ENCODE assay signal across 8 cellular contexts in the genomic region with DNA sequence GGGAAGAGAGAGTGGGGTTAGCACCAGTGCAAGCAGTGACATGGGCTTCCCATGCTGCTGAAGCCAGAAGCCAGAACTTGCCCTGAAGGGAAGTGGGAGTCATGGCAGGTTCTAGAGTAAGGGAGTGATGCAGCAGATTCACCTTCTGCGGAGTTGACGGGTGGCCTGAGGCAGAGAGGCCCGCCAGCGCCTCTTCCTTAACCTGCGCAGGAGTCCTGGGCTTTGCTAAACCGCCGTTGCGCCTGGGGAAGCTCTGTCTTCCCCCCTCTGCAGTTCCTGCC.
A peak's percentile ranks its signal among the peaks of the same experiment; 100 is the strongest.
DNase-seq lines count a peak whose midpoint lies in the region; ATAC-seq and TF ChIP-seq lines count a peak whose summit lies in the region.

No MANE protein-coding gene starts in this region.

- peak overlapping the region; percentile 98 for H3K4me2 ChIP-seq in mesendoderm (ENCODE audit: low read length)

- no peak overlapping the region for H2AK5ac ChIP-seq in mesendoderm (ENCODE audit: low read length)

- no peak for DNase-seq in activated T-cell treated with anti-CD3 and anti-CD28 coated beads, Interleukin-2, amount 50 U/mL, for 4 hours
- DNase-seq in activated T-cell treated with anti-CD3 and anti-CD28 coated beads for 4 hours, result no peak
- DNase-seq in breast epithelium (ENCODE audit: low spot score in 2 of 2), result no peak
- no peak for DNase-seq in mesendoderm
- no peak for DNase-seq in transverse colon
- DNase-seq in stimulated activated CD8-positive, alpha-beta memory T cell treated with anti-CD3 and anti-CD28 coated beads, Interleukin-4, amount 100 ng/mL, for 48 hours, result no peak

- H3K4me1 ChIP-seq in breast epithelium, result no peaks in the 10 kb centered on the region
- peaks cover 2% of the 10 kb centered on the region for H3K4me1 ChIP-seq in mesendoderm (ENCODE audit: control insufficient read depth, low read depth, low read length)
- peaks cover 0 to 16% (median 10%) of the 10 kb centered on the region in 4 donors for H3K4me1 ChIP-seq in transverse colon

- intact Hi-C loops in breast epithelium (cut with DNase I; ENCODE audit: low total_unique reads) (loop anchor here (10.0 kb wide), 1 partner anchor 190 kb away; the partner anchor contains the start of gene ARF1), transverse colon (cut with DNase I; ENCODE audit: low total_unique reads) (no loop called here)

- no CpG with 5 or more reads among the region's 8 CpGs for WGBS in mesendoderm (ENCODE audit: extremely low coverage, insufficient coverage, low lambda C conversion rate)
- 61% methylated on average over 8 of the region's 8 CpGs; no CpG with 5 or more reads in 1 of the 2 donors for WGBS in transverse colon (ENCODE audit: low coverage in 1 of 2), 2 donors

- no peaks in the 10 kb centered on the region for H3K36me3 ChIP-seq in breast epithelium
- H3K36me3 ChIP-seq in mesendoderm (ENCODE audit: control insufficient read depth, insufficient read depth, low read length), result peaks cover 1% of the 10 kb centered on the region
- no peaks in the 10 kb centered on the region for H3K36me3 ChIP-seq in transverse colon

- H3K27ac ChIP-seq in breast epithelium (peak overlapping the region; percentile 51 to 87), mesendoderm (ENCODE audit: low read depth, low read length) (no peak overlapping the region), transverse colon (peak overlapping the region in 3 of 4 donors; percentile 56 to 80 (median 73))

- no peak for TF ChIP-seq CTCF in breast epithelium (IDR thresholded peaks at IDR 0.05)
- TF ChIP-seq CTCF in transverse colon (IDR thresholded peaks at IDR 0.05), result no peak

- no peak overlapping the region for H2BK15ac ChIP-seq in mesendoderm (replicated peaks; ENCODE audit: low read depth)

- no peak for TF ChIP-seq POLR2A in breast epithelium (IDR thresholded peaks at IDR 0.05)
- TF ChIP-seq POLR2A in transverse colon (IDR thresholded peaks at IDR 0.05), result no peak

- no peaks in the 10 kb centered on the region for H3K9me3 Mint-ChIP-seq in activated T-cell treated with anti-CD3 and anti-CD28 coated beads, Interleukin-2, amount 50 U/mL, for 4 hours

- no peak for TF ChIP-seq EP300 in transverse colon (IDR thresholded peaks at IDR 0.05; ENCODE audit: low read depth)

- no peaks in the 10 kb centered on the region for H3K27me3 Mint-ChIP-seq in activated T-cell treated with anti-CD3 and anti-CD28 coated beads, Interleukin-2, amount 50 U/mL, for 4 hours (ENCODE audit: low read depth)

- H2BK5ac ChIP-seq in mesendoderm (ENCODE audit: low read length), result no peak overlapping the region

- H3K79me2 ChIP-seq in mesendoderm (ENCODE audit: control insufficient read depth, insufficient read depth, low read length), result no peaks in the 10 kb centered on the region

- H2BK120ac ChIP-seq in mesendoderm (ENCODE audit: low read depth, low read length), result no peak overlapping the region

- H3K18ac ChIP-seq in mesendoderm (ENCODE audit: low read length), result no peak overlapping the region

- H3K4me3 ChIP-seq in breast epithelium, result peak overlapping the region; percentile 55 to 89 (median 62)
- no peak overlapping the region for H3K4me3 ChIP-seq in mesendoderm (ENCODE audit: low read length)
- H3K4me3 ChIP-seq in transverse colon, result peak overlapping the region; percentile 52 to 73 (median 56)

- H3K4me3 Mint-ChIP-seq in activated T-cell treated with anti-CD3 and anti-CD28 coated beads, Interleukin-2, amount 50 U/mL, for 4 hours, result peak overlapping the region; percentile 78

- in situ Hi-C loops in transverse colon (cut with MboI; ENCODE audit: low pct_ligation_motif_present in 1 of 4, low pct_unique_long_range_greater_than_20kb in 1 of 4, low sequenced_read_pairs in 3 of 4), result no loop called here

- peak overlapping the region; percentile 77 for H3K9ac ChIP-seq in mesendoderm (ENCODE audit: low read length)

- H3K56ac ChIP-seq in mesendoderm (ENCODE audit: low read length), result peak overlapping the region; percentile 71

- H3K4ac ChIP-seq in mesendoderm (ENCODE audit: low read depth, low read length), result no peak overlapping the region

- no peak overlapping the region for H4K5ac ChIP-seq in mesendoderm (ENCODE audit: low read length)

- H3K9me3 ChIP-seq in breast epithelium, result no peaks in the 10 kb centered on the region
- no peaks in the 10 kb centered on the region for H3K9me3 ChIP-seq in transverse colon

- no peak overlapping the region for H3K23ac ChIP-seq in mesendoderm (ENCODE audit: low read length)

- no peaks in the 10 kb centered on the region for H3K36me3 Mint-ChIP-seq in activated T-cell treated with anti-CD3 and anti-CD28 coated beads, Interleukin-2, amount 50 U/mL, for 4 hours (ENCODE audit: insufficient read depth)

- H3K27me3 ChIP-seq in breast epithelium (no peaks in the 10 kb centered on the region), mesendoderm (ENCODE audit: insufficient read depth, low read length, poor library complexity) (no peaks in the 10 kb centered on the region), transverse colon (no peaks in the 10 kb centered on the region)

- no peak overlapping the region for H4K8ac ChIP-seq in mesendoderm (ENCODE audit: low read depth, low read length)

- H3K4me1 Mint-ChIP-seq in activated T-cell treated with anti-CD3 and anti-CD28 coated beads, Interleukin-2, amount 50 U/mL, for 4 hours (ENCODE audit: low read depth), result peaks cover 10% of the 10 kb centered on the region

- H3K79me1 ChIP-seq in mesendoderm (ENCODE audit: low read length), result no peaks in the 10 kb centered on the region

- no peak for ATAC-seq in activated T-cell treated with anti-CD3 and anti-CD28 coated beads, Interleukin-2, amount 50 U/mL, for 4 hours
- ATAC-seq in GM18519 (IDR thresholded peaks at IDR 0.05; ENCODE audit: low FRiP score, unreplicated experiment) (no peak), GM18511 (IDR thresholded peaks at IDR 0.05; ENCODE audit: unreplicated experiment) (no peak)
